In the genomic region with DNA sequence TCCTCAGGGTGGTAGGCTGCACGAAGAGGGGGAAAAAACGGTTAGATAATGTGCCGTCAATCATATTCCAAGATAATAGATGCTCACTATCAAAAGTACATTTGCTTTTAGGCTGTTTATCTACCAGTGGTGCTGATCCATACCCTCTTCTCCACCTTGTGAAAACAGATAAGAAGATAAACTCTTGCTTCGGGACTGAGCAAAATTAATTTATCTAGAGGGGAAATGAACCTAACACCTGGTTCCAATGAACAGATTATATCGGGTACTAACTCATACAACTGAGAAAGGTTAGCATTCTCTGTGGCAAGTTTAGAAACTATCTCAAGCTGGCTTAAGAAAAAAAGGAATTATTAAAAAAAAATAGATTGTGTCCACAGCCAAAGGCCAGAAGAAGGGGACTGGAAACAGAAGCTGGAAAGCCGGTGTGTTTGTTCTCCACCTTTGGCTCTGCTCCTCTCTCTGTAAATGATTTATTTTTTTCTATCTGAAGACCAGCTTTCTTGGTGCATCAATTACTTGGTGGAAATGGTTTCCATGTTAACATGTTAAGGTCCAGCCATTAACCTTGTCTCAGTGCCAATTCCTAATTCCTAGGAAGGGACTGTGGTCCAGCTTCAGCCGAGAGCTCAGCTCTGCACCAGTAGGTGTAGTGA, we compare ENCODE assay signal across 1 cellular context.
TF ChIP-seq lines count a peak whose summit lies in the region.

No MANE protein-coding gene starts in this region.

TF ChIP-seq in GM12878, 131 proteins besides CTCF, POLR2A, EP300 and RAD21:
- TF ChIP-seq, protein P1, sequence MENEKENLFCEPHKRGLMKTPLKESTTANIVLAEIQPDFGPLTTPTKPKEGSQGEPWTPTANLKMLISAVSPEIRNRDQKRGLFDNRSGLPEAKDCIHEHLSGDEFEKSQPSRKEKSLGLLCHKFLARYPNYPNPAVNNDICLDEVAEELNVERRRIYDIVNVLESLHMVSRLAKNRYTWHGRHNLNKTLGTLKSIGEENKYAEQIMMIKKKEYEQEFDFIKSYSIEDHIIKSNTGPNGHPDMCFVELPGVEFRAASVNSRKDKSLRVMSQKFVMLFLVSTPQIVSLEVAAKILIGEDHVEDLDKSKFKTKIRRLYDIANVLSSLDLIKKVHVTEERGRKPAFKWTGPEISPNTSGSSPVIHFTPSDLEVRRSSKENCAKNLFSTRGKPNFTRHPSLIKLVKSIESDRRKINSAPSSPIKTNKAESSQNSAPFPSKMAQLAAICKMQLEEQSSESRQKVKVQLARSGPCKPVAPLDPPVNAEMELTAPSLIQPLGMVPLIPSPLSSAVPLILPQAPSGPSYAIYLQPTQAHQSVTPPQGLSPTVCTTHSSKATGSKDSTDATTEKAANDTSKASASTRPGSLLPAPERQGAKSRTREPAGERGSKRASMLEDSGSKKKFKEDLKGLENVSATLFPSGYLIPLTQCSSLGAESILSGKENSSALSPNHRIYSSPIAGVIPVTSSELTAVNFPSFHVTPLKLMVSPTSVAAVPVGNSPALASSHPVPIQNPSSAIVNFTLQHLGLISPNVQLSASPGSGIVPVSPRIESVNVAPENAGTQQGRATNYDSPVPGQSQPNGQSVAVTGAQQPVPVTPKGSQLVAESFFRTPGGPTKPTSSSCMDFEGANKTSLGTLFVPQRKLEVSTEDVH (IDR thresholded peaks at IDR 0.05; ENCODE audit: low read depth, partially characterized antibody): no peak
- TF ChIP-seq, protein P2, sequence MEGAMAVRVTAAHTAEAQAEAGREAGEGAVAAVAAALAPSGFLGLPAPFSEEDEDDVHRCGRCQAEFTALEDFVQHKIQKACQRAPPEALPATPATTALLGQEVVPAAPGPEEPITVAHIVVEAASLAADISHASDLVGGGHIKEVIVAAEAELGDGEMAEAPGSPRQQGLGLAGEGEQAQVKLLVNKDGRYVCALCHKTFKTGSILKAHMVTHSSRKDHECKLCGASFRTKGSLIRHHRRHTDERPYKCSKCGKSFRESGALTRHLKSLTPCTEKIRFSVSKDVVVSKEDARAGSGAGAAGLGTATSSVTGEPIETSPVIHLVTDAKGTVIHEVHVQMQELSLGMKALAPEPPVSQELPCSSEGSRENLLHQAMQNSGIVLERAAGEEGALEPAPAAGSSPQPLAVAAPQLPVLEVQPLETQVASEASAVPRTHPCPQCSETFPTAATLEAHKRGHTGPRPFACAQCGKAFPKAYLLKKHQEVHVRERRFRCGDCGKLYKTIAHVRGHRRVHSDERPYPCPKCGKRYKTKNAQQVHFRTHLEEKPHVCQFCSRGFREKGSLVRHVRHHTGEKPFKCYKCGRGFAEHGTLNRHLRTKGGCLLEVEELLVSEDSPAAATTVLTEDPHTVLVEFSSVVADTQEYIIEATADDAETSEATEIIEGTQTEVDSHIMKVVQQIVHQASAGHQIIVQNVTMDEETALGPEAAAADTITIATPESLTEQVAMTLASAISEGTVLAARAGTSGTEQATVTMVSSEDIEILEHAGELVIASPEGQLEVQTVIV (IDR thresholded peaks at IDR 0.05; ENCODE audit: borderline replicate concordance, partially characterized antibody): no peak
- no peak for TF ChIP-seq SRF (IDR thresholded peaks at IDR 0.05; ENCODE audit: low read depth in 2 of 2, low read length in 2 of 2)
- TF ChIP-seq YBX1 (IDR thresholded peaks at IDR 0.05): no peak
- no peak for TF ChIP-seq ASH2L (IDR thresholded peaks at IDR 0.05; ENCODE audit: borderline replicate concordance, low read depth)
- TF ChIP-seq RBBP5 (conservative IDR thresholded peaks at IDR 0.05): no peak
- no peak for TF ChIP-seq EED (IDR thresholded peaks at IDR 0.05; ENCODE audit: low read depth)
- no peak for TF ChIP-seq MYC (IDR thresholded peaks at IDR 0.05; ENCODE audit: insufficient read depth, insufficient read length, insufficient replicate concordance, low read length, severe bottlenecking)
- TF ChIP-seq SP1 (IDR thresholded peaks at IDR 0.05; ENCODE audit: low read depth, low read length): no peak
- no peak for TF ChIP-seq EGR1 (IDR thresholded peaks at IDR 0.05; ENCODE audit: borderline replicate concordance in 1 of 2, low read depth in 2 of 2, low read length in 2 of 2)
- TF ChIP-seq, protein P3, sequence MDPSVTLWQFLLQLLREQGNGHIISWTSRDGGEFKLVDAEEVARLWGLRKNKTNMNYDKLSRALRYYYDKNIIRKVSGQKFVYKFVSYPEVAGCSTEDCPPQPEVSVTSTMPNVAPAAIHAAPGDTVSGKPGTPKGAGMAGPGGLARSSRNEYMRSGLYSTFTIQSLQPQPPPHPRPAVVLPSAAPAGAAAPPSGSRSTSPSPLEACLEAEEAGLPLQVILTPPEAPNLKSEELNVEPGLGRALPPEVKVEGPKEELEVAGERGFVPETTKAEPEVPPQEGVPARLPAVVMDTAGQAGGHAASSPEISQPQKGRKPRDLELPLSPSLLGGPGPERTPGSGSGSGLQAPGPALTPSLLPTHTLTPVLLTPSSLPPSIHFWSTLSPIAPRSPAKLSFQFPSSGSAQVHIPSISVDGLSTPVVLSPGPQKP (IDR thresholded peaks at IDR 0.05; ENCODE audit: low read depth, low read length): no peak
- TF ChIP-seq HDAC6 (IDR thresholded peaks at IDR 0.05; ENCODE audit: unreplicated experiment): no peak
- TF ChIP-seq RB1 (IDR thresholded peaks at IDR 0.05; ENCODE audit: borderline replicate concordance): no peak
- no peak for TF ChIP-seq STAT3 (IDR thresholded peaks at IDR 0.05; ENCODE audit: low read depth, low read length)
- TF ChIP-seq POLR2AphosphoS2 (IDR thresholded peaks at IDR 0.05; ENCODE audit: low read depth, low read length): no peak
- TF ChIP-seq, protein P4, sequence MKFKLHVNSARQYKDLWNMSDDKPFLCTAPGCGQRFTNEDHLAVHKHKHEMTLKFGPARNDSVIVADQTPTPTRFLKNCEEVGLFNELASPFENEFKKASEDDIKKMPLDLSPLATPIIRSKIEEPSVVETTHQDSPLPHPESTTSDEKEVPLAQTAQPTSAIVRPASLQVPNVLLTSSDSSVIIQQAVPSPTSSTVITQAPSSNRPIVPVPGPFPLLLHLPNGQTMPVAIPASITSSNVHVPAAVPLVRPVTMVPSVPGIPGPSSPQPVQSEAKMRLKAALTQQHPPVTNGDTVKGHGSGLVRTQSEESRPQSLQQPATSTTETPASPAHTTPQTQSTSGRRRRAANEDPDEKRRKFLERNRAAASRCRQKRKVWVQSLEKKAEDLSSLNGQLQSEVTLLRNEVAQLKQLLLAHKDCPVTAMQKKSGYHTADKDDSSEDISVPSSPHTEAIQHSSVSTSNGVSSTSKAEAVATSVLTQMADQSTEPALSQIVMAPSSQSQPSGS (IDR thresholded peaks at IDR 0.05; ENCODE audit: low read length): no peak
- TF ChIP-seq GABPA (IDR thresholded peaks at IDR 0.05; ENCODE audit: low read depth): no peak
- TF ChIP-seq ATF7 (IDR thresholded peaks at IDR 0.05; ENCODE audit: low read depth): no peak
- TF ChIP-seq DPF2 (IDR thresholded peaks at IDR 0.05): no peak
